Comparison of ENCODE assay signal across 10 cellular contexts in the genomic region with DNA sequence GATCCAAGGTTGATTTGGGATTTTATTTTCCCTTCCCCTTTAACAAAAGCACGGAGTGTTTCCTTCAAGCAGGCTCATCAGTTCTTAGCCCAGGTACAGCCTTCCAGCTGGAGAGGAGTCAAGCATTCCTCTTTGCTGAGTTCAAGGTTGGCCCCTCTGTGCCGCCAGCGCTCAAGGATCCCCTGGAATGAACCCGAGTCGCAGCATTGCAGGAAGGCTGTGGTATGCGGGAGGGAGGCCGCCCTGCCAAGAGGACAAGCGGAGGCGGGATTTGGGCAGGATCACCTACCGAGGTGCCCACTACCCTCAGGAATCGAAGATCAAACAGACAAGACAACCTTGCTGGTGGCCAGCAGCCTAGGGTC. TPM values are rescaled to one million over a fixed set of nuclear protein-coding genes. Genes with fewer than 3 reads are reported as not detected.
A peak's percentile ranks its signal among the peaks of the same experiment; 100 is the strongest.
DNase-seq lines count a peak whose midpoint lies in the region; FAIRE-seq and TF ChIP-seq lines count a peak whose summit lies in the region.
"Had no signal": no experiment of that assay in that cellular context is flagged by ENCODE, and none has a peak within 500 bp of the region (broad histone marks: within the 10 kb centered on the region; RNA-seq: fewer than 3 reads in every experiment).

No MANE protein-coding gene starts in this region.

- no peaks in the 10 kb centered on the region for H3K9me3 ChIP-seq in fibroblast of lung (ENCODE audit: control insufficient read depth, insufficient read depth, low read depth, low read length)

- H3K4me2 ChIP-seq in fibroblast of lung (ENCODE audit: extremely low read depth, insufficient read depth, low read length): peak overlapping the region; percentile 23

- H3K36me3 ChIP-seq in fibroblast of lung (ENCODE audit: control insufficient read depth, insufficient read depth, low read length): no peaks in the 10 kb centered on the region

- H3K27me3 ChIP-seq in fibroblast of lung (ENCODE audit: control insufficient read depth, insufficient read depth, low read length): peaks cover 6% of the 10 kb centered on the region

- no peak overlapping the region for H3K4me3 ChIP-seq in fibroblast of lung (replicated peaks in 1 of 4; ENCODE audit: control extremely low read depth in 1 of 4, insufficient read depth in 1 of 4, low read depth in 3 of 4, low read length in 4 of 4)

- peaks cover 12% of the 10 kb centered on the region for H3K27me3 Mint-ChIP-seq in nephron (ENCODE audit: low read depth)
- H3K27me3 Mint-ChIP-seq: activated naive CD8-positive, alpha-beta T cell treated with anti-CD3 and anti-CD28 coated beads, Interleukin-2, amount 10 ng/mL, durations not matched to agents 7 days and 5 days had no signal

- H3K9me3 Mint-ChIP-seq in nephron: peaks cover 4% of the 10 kb centered on the region
- H3K9me3 Mint-ChIP-seq: activated naive CD8-positive, alpha-beta T cell treated with anti-CD3 and anti-CD28 coated beads, Interleukin-2, amount 10 ng/mL, durations not matched to agents 7 days and 5 days had no signal

- H3K4me1 ChIP-seq in fibroblast of lung (ENCODE audit: control insufficient read depth, extremely low read depth, insufficient read depth, low read length): peaks cover 6% of the 10 kb centered on the region

- H3K9ac ChIP-seq in fibroblast of lung (ENCODE audit: insufficient read depth, low read length): no peak overlapping the region

- peak overlapping the region; percentile 98 for H3K27ac ChIP-seq in RWPE1
- H3K27ac ChIP-seq in fibroblast of lung (ENCODE audit: insufficient read depth, low read length): peak overlapping the region; percentile 22

- H4K20me1 ChIP-seq in fibroblast of lung (ENCODE audit: control insufficient read depth, extremely low read depth, insufficient read depth, low read length): no peaks in the 10 kb centered on the region

- H3K4me1 Mint-ChIP-seq in nephron: peaks cover 17% of the 10 kb centered on the region
- H3K4me1 Mint-ChIP-seq: activated naive CD8-positive, alpha-beta T cell treated with anti-CD3 and anti-CD28 coated beads, Interleukin-2, amount 10 ng/mL, durations not matched to agents 7 days and 5 days had no signal

- no peak for TF ChIP-seq CTCF in RWPE1 (conservative IDR thresholded peaks at IDR 0.05; ENCODE audit: low read depth)
- no peak for TF ChIP-seq CTCF in fibroblast of lung (conservative IDR thresholded peaks at IDR 0.05 in 1 of 2, IDR thresholded peaks at IDR 0.05 in 1 of 2; ENCODE audit: low read depth in 1 of 2, low read length in 2 of 2)
- no peak for TF ChIP-seq CTCF in nephron (IDR thresholded peaks at IDR 0.05; ENCODE audit: unreplicated experiment in 3 of 3)

- DNase-seq in RWPE1 (ENCODE audit: low spot score): peak; percentile 65
- DNase-seq in fibroblast of lung (ENCODE audit: low read depth in 2 of 2): peak; percentile 27 to 93
- peak; percentile 82 for DNase-seq in urothelium cell line (ENCODE audit: low spot score)
- no peak for DNase-seq in NCI-H1417 treated with DMSO at 0.1 percent for 48 hours (lab: John Stamatoyannopoulos, UW)
- DNase-seq in T-helper 2 cell: no peak
- DNase-seq in stimulated activated CD4-positive, alpha-beta T cell treated with anti-CD3 and anti-CD28 coated beads, Interleukin-2, amount 100 ng/mL, for 48 hours: no peak
- DNase-seq: activated CD4-positive, alpha-beta T cell treated with anti-CD3 and anti-CD28 coated beads for 48 hours; activated naive CD8-positive, alpha-beta T cell treated with anti-CD3 and anti-CD28 coated beads, Interleukin-2, amount 10 ng/mL, durations not matched to agents 7 days and 5 days; stimulated activated CD4-positive, alpha-beta T cell treated with anti-CD3 and anti-CD28 coated beads, Interleukin-4, amount 100 ng/mL, for 4 hours had no signal

- POLR2A ChIA-PET in RWPE1 (lab: Yijun Ruan, JAX; ENCODE audit: low non-redundant PET): no interaction called here

- peak overlapping the region; percentile 26 for H2AFZ ChIP-seq in fibroblast of lung (ENCODE audit: low read length)

- no peak overlapping the region for H3K4me3 Mint-ChIP-seq in nephron
- H3K4me3 Mint-ChIP-seq: activated naive CD8-positive, alpha-beta T cell treated with anti-CD3 and anti-CD28 coated beads, Interleukin-2, amount 10 ng/mL, durations not matched to agents 7 days and 5 days had no signal

- CTCF ChIA-PET in RWPE1 (lab: Yijun Ruan, JAX): no interaction called here

- H3K36me3 Mint-ChIP-seq in nephron (ENCODE audit: low read depth): no peaks in the 10 kb centered on the region
- H3K36me3 Mint-ChIP-seq: activated naive CD8-positive, alpha-beta T cell treated with anti-CD3 and anti-CD28 coated beads, Interleukin-2, amount 10 ng/mL, durations not matched to agents 7 days and 5 days had no signal

- H3K27ac Mint-ChIP-seq in nephron: peak overlapping the region; percentile 56 to 90 (median 77)
- H3K27ac Mint-ChIP-seq: activated naive CD8-positive, alpha-beta T cell treated with anti-CD3 and anti-CD28 coated beads, Interleukin-2, amount 10 ng/mL, durations not matched to agents 7 days and 5 days had no signal

- H3K79me2 ChIP-seq in fibroblast of lung (ENCODE audit: control insufficient read depth, insufficient read depth, low read length): no peaks in the 10 kb centered on the region

- FAIRE-seq in urothelium cell line (lab: Jason Lieb, UNC): peak; percentile 76

RNA-seq across cellular contexts. Expression of gene NCOR2, which starts 53.9 kb away (rescaled TPM):
- total RNA-seq in fibroblast of lung: 13.1 and 17.2 TPM in 2 replicates
- polyA plus RNA-seq in fibroblast of lung: 6.1 and 7.2 TPM in 2 replicates
- polyA plus RNA-seq in fibroblast of lung (2012): 49.7 and 79.6 TPM in 2 replicates
- polyA minus RNA-seq in fibroblast of lung (ENCODE audit: low replicate concordance): 29.1 and 47.4 TPM in 2 replicates

Comparison
In these comparisons a context has a peak if more than half of its experiments do, and no peak if none do; other contexts are left out.
1. DNase-seq: peak in RWPE1 (single experiment), fibroblast of lung (2 of 2) and urothelium cell line (single experiment); none in NCI-H1417 treated with DMSO at 0.1 percent for 48 hours (single experiment), T-helper 2 cell (0 of 5) and stimulated activated CD4-positive, alpha-beta T cell treated with anti-CD3 and anti-CD28 coated beads, Interleukin-2, amount 100 ng/mL, for 48 hours (0 of 2).